1 cellular context compared by ENCODE assay signal in genomic region chr10:130017010-130017630, GRCh38.
A peak's percentile ranks its signal among the peaks of the same experiment; 100 is the strongest.
TF ChIP-seq lines count a peak whose summit lies in the region.

No MANE protein-coding gene starts in this region.

TF ChIP-seq in K562, 482 proteins besides CTCF, POLR2A, EP300 and RAD21:
- TF ChIP-seq ZNF592 (IDR thresholded peaks at IDR 0.05): no peak
- 0 out of 2 replicates have a peak, but pooled peaks have one; percentile 0 for TF ChIP-seq SPI1 (IDR thresholded peaks at IDR 0.05; ENCODE audit: borderline replicate concordance, low read depth, low read length)
- no peak for TF ChIP-seq TEAD1 (CRISPR knock-in tag; IDR thresholded peaks at IDR 0.05)
